In the genomic region with DNA sequence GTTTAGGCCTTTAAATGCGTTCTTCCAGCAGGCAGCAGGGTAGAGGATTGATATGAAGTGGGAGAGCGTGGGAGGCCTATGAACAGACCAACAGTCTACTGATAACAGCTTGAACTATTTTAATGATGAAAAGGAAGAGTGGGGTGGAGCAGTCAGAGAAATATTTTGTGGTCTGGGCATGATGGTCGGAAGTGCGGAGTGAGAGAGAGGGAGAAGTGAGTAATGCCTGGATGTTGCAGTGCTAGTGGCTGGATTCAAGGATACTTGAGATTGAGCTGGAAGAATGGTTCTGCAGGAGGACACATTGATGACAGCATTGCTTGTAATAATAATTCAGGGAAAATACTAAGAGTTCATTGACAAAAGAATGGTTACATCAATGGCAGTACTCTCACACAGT, we compare ENCODE assay signal across 16 cellular contexts.
DNase-seq lines count a peak whose midpoint lies in the region; ATAC-seq, FAIRE-seq and TF ChIP-seq lines count a peak whose summit lies in the region.
"Had no signal": no experiment of that assay in that cellular context is flagged by ENCODE, and none has a peak within 500 bp of the region (broad histone marks: within the 10 kb centered on the region; RNA-seq: fewer than 3 reads in every experiment).

No MANE protein-coding gene starts in this region.

- H3K36me3 ChIP-seq in osteoblast (ENCODE audit: insufficient read depth, low read length) (peaks cover 17% of the 10 kb centered on the region), esophagus squamous epithelium (peaks cover 0 to 50% (median 0%) of the 10 kb centered on the region in 3 donors)

- no peak overlapping the region for H3K4me2 ChIP-seq in osteoblast (ENCODE audit: insufficient read depth, low read length)

- DNase-seq in GM04503 (ENCODE audit: low read depth) (peak; percentile 24), RCC 7860 (ENCODE audit: low spot score) (peak; percentile 48), endothelial cell (ENCODE audit: low spot score) (no peak), osteoblast (ENCODE audit: insufficient read length, low spot score, missing footprints) (no peak), ureter (ENCODE audit: low spot score) (no peak), WTC11 (ENCODE audit: low spot score) (no peak), esophagus squamous epithelium (lab: John Stamatoyannopoulos, UW) (no peak)
- DNase-seq: activated CD4-positive, CD25-positive, alpha-beta regulatory T cell; activated naive CD4-positive, alpha-beta T cell treated with Interleukin-2 at 50 U/mL for 16 hours; COR-L47; GF-D8; heart right ventricle; left lung; naive thymus-derived CD8-positive, alpha-beta T cell; NCI-H1436 had no signal

- H3K79me2 ChIP-seq in osteoblast (ENCODE audit: insufficient read depth, low read length), result no peaks in the 10 kb centered on the region

- POLR2A ChIA-PET in WTC11 (lab: Charles Lee), result no interaction called here

- no peaks in the 10 kb centered on the region for H3K27me3 ChIP-seq in osteoblast (ENCODE audit: insufficient read depth, low read length)
- H3K27me3 ChIP-seq in esophagus squamous epithelium, result no peaks in the 10 kb centered on the region
- H3K27me3 ChIP-seq: heart right ventricle, left lung had no signal

- peaks cover 1% of the 10 kb centered on the region for H3K27me3 Mint-ChIP-seq in endothelial cell (ENCODE audit: unreplicated experiment)
- no peaks in the 10 kb centered on the region for H3K27me3 Mint-ChIP-seq in WTC11 (ENCODE audit: low read depth)
- H3K27me3 Mint-ChIP-seq: naive thymus-derived CD8-positive, alpha-beta T cell had no signal

- H3K36me3 Mint-ChIP-seq in endothelial cell (ENCODE audit: low read depth, unreplicated experiment) (peaks cover 6% of the 10 kb centered on the region), WTC11 (peaks cover 11% of the 10 kb centered on the region)

- ATAC-seq in WTC11, result no peak
- ATAC-seq: heart right ventricle; left lung; naive thymus-derived CD8-positive, alpha-beta T cell had no signal

- H3K9me3 ChIP-seq in osteoblast (ENCODE audit: low read depth, low read length), result no peaks in the 10 kb centered on the region
- no peaks in the 10 kb centered on the region for H3K9me3 ChIP-seq in esophagus squamous epithelium
- H3K9me3 ChIP-seq: heart right ventricle, left lung had no signal

- H3K4me1 Mint-ChIP-seq in endothelial cell (ENCODE audit: unreplicated experiment), result peaks cover 16% of the 10 kb centered on the region
- H3K4me1 Mint-ChIP-seq in WTC11, result no peaks in the 10 kb centered on the region
- H3K4me1 Mint-ChIP-seq: naive thymus-derived CD8-positive, alpha-beta T cell had no signal

- H2AFZ ChIP-seq in osteoblast (ENCODE audit: low read length), result no peak overlapping the region

- no peaks in the 10 kb centered on the region for H3K9me3 Mint-ChIP-seq in endothelial cell (ENCODE audit: unreplicated experiment)
- H3K9me3 Mint-ChIP-seq in WTC11, result no peaks in the 10 kb centered on the region
- H3K9me3 Mint-ChIP-seq: naive thymus-derived CD8-positive, alpha-beta T cell had no signal

- WGBS in esophagus squamous epithelium, 2 donors, result 73 to 82% methylated on average over 4 of the region's 4 CpGs

- TF ChIP-seq CTCF in endothelial cell (IDR thresholded peaks at IDR 0.05; ENCODE audit: unreplicated experiment), result no peak
- TF ChIP-seq CTCF in osteoblast (IDR thresholded peaks at IDR 0.05; ENCODE audit: extremely low read depth, low read depth, low read length), result no peak
- TF ChIP-seq CTCF in WTC11 (IDR thresholded peaks at IDR 0.05), result no peak
- no peak for TF ChIP-seq CTCF in esophagus squamous epithelium (IDR thresholded peaks at IDR 0.05)

- intact Hi-C loops in esophagus squamous epithelium (cut with DNase I), result no loop called here

- peak overlapping the region; percentile 53 for H3K27ac ChIP-seq in osteoblast (ENCODE audit: low read depth, low read length)
- H3K27ac ChIP-seq in esophagus squamous epithelium, result no peak overlapping the region
- H3K27ac ChIP-seq: heart right ventricle, left lung had no signal

- peaks cover 10% of the 10 kb centered on the region for H3K4me1 ChIP-seq in osteoblast (ENCODE audit: insufficient read depth, low read length)
- H3K4me1 ChIP-seq in esophagus squamous epithelium, result no peaks in the 10 kb centered on the region
- H3K4me1 ChIP-seq: heart right ventricle, left lung had no signal

- H3K4me3 ChIP-seq in osteoblast (ENCODE audit: insufficient read depth, low read length) (no peak overlapping the region), esophagus squamous epithelium (no peak overlapping the region)
- H3K4me3 ChIP-seq: heart right ventricle, left lung had no signal

- no peak for FAIRE-seq in RCC 7860 (lab: Jason Lieb, UNC)
- FAIRE-seq: endometrium had no signal

- no peaks in the 10 kb centered on the region for H4K20me1 ChIP-seq in osteoblast (ENCODE audit: insufficient read depth, low read length)

- CTCF ChIA-PET in WTC11 (lab: Charles Lee), result interaction anchor here (0.6 to 1.4 kb wide), 2 partner anchors 101 to 267 kb away, joined by 3 to 5 read pairs; no protein-coding TSS in a partner anchor

- H3K27ac Mint-ChIP-seq in endothelial cell (ENCODE audit: unreplicated experiment), result peak overlapping the region; percentile 19
- no peak overlapping the region for H3K27ac Mint-ChIP-seq in WTC11
- H3K27ac Mint-ChIP-seq: naive thymus-derived CD8-positive, alpha-beta T cell had no signal

- no peak for TF ChIP-seq POLR2A in esophagus squamous epithelium (IDR thresholded peaks at IDR 0.05)

- H3K4me3 Mint-ChIP-seq in endothelial cell (ENCODE audit: unreplicated experiment), result no peak overlapping the region
- H3K4me3 Mint-ChIP-seq in WTC11, result no peak overlapping the region
- H3K4me3 Mint-ChIP-seq: naive thymus-derived CD8-positive, alpha-beta T cell had no signal

TF ChIP-seq in WTC11, 78 proteins besides CTCF, POLR2A, EP300 and RAD21:
- TF ChIP-seq, protein P1, sequence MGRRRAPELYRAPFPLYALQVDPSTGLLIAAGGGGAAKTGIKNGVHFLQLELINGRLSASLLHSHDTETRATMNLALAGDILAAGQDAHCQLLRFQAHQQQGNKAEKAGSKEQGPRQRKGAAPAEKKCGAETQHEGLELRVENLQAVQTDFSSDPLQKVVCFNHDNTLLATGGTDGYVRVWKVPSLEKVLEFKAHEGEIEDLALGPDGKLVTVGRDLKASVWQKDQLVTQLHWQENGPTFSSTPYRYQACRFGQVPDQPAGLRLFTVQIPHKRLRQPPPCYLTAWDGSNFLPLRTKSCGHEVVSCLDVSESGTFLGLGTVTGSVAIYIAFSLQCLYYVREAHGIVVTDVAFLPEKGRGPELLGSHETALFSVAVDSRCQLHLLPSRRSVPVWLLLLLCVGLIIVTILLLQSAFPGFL (CRISPR knock-in tag; IDR thresholded peaks at IDR 0.05; ENCODE audit: borderline replicate concordance), result no peak
- TF ChIP-seq FOXP1 (CRISPR knock-in tag; IDR thresholded peaks at IDR 0.05; ENCODE audit: borderline replicate concordance) (no peak), MYBL2 (CRISPR knock-in tag; IDR thresholded peaks at IDR 0.05) (no peak), JAZF1 (CRISPR knock-in tag; IDR thresholded peaks at IDR 0.05) (no peak), IRF2 (CRISPR knock-in tag; IDR thresholded peaks at IDR 0.05; ENCODE audit: borderline replicate concordance, low read depth) (no peak), SOX15 (CRISPR knock-in tag; IDR thresholded peaks at IDR 0.05) (no peak), ATF1 (CRISPR knock-in tag; IDR thresholded peaks at IDR 0.05) (no peak), ZNF121 (CRISPR knock-in tag; IDR thresholded peaks at IDR 0.05) (no peak), CREM (CRISPR knock-in tag; IDR thresholded peaks at IDR 0.05) (no peak), ZBTB21 (CRISPR knock-in tag; IDR thresholded peaks at IDR 0.05; ENCODE audit: borderline replicate concordance) (no peak)
- TF ChIP-seq, protein P2, sequence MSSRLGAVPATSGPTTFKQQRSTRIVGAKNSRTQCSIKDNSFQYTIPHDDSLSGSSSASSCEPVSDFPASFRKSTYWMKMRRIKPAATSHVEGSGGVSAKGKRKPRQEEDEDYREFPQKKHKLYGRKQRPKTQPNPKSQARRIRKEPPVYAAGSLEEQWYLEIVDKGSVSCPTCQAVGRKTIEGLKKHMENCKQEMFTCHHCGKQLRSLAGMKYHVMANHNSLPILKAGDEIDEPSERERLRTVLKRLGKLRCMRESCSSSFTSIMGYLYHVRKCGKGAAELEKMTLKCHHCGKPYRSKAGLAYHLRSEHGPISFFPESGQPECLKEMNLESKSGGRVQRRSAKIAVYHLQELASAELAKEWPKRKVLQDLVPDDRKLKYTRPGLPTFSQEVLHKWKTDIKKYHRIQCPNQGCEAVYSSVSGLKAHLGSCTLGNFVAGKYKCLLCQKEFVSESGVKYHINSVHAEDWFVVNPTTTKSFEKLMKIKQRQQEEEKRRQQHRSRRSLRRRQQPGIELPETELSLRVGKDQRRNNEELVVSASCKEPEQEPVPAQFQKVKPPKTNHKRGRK (CRISPR knock-in tag; IDR thresholded peaks at IDR 0.05; ENCODE audit: borderline replicate concordance), result no peak
- TF ChIP-seq, protein P3, sequence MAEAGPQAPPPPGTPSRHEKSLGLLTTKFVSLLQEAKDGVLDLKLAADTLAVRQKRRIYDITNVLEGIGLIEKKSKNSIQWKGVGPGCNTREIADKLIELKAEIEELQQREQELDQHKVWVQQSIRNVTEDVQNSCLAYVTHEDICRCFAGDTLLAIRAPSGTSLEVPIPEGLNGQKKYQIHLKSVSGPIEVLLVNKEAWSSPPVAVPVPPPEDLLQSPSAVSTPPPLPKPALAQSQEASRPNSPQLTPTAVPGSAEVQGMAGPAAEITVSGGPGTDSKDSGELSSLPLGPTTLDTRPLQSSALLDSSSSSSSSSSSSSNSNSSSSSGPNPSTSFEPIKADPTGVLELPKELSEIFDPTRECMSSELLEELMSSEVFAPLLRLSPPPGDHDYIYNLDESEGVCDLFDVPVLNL (CRISPR knock-in tag; IDR thresholded peaks at IDR 0.05; ENCODE audit: borderline replicate concordance, low read depth), result no peak

Comparison
In these comparisons a context has a peak if more than half of its experiments do, and no peak if none do; other contexts are left out.
1. DNase-seq: peak in GM04503 (single experiment) and RCC 7860 (single experiment); none in endothelial cell (single experiment), osteoblast (single experiment), ureter (single experiment), WTC11 (single experiment) and esophagus squamous epithelium (single experiment).